ENCODE assay signal across 8 cellular contexts in genomic region chr2:3379339-3379646, GRCh38. TPM values are rescaled to one million over a fixed set of nuclear protein-coding genes. Genes with fewer than 3 reads are reported as not detected.
DNase-seq lines count a peak whose midpoint lies in the region; ATAC-seq and TF ChIP-seq lines count a peak whose summit lies in the region.

No MANE protein-coding gene starts in this region.

- peak overlapping the region; percentile 95 to 98 (median 97) for H3K4me3 Mint-ChIP-seq in brain

- TF ChIP-seq CTCF in heart left ventricle (IDR thresholded peaks at IDR 0.05) (no peak), brain (conservative IDR thresholded peaks at IDR 0.05) (no peak), uterus (IDR thresholded peaks at IDR 0.05) (no peak)

- no peak for DNase-seq in heart left ventricle
- DNase-seq in left ventricle myocardium superior = no peak
- DNase-seq in mesendoderm = no peak
- DNase-seq in uterus = no peak
- no peak for DNase-seq in NCI-H446 treated with DMSO at 0.1 percent for 48 hours (lab: John Stamatoyannopoulos, UW)
- DNase-seq in G401 (ENCODE audit: low spot score) = no peak

- H3K27ac ChIP-seq in heart left ventricle (peak overlapping the region; percentile 42 to 95 (median 90)), mesendoderm (ENCODE audit: low read depth, low read length) (no peak overlapping the region), uterus (peak overlapping the region; percentile 60 to 79)

- no peak for ATAC-seq in heart left ventricle
- no peak for ATAC-seq in left ventricle myocardium superior
- no peak for ATAC-seq in GM21515 (IDR thresholded peaks at IDR 0.05; ENCODE audit: unreplicated experiment)

- peaks cover 0 to 41% (median 32%) of the 10 kb centered on the region in 12 donors for H3K4me1 ChIP-seq in heart left ventricle
- H3K4me1 ChIP-seq in mesendoderm (ENCODE audit: control insufficient read depth, low read depth, low read length) = peaks cover 3% of the 10 kb centered on the region
- H3K4me1 ChIP-seq in uterus = peaks cover 4 to 10% of the 10 kb centered on the region in 2 donors

- peaks cover 11% of the 10 kb centered on the region for H3K27me3 Mint-ChIP-seq in brain

- TF ChIP-seq POLR2A in heart left ventricle (IDR thresholded peaks at IDR 0.05) (no peak), uterus (IDR thresholded peaks at IDR 0.05) (no peak)

- peak overlapping the region; percentile 51 to 92 (median 82) for H3K4me3 ChIP-seq in heart left ventricle
- no peak overlapping the region for H3K4me3 ChIP-seq in mesendoderm (ENCODE audit: low read length)
- H3K4me3 ChIP-seq in uterus = peak overlapping the region; percentile 48 to 58

- intact Hi-C loops in heart left ventricle (cut with DNase I) = loop anchor here in 5 of 10 donors (2.0 to 10.0 kb wide), 6 partner anchors 82 to 178 kb away; partner anchors contain the start of genes RNASEH1 (in 3 of the 5) and ADI1 (in 2 of the 5)
- intact Hi-C loops in left ventricle myocardium superior (cut with micrococcal nuclease) = no loop called here
- intact Hi-C loops in uterus (cut with DNase I; ENCODE audit: low total_unique reads) = no loop called here

- peak overlapping the region; percentile 55 for H3K4me2 ChIP-seq in mesendoderm (ENCODE audit: low read length)

- in situ Hi-C loops in G401 (cut with HindIII; ENCODE audit: low sequenced_read_pairs) = no loop called here

- peaks cover 13% of the 10 kb centered on the region for H3K79me2 ChIP-seq in mesendoderm (ENCODE audit: control insufficient read depth, insufficient read depth, low read length)

- no peak overlapping the region for H2BK15ac ChIP-seq in mesendoderm (replicated peaks; ENCODE audit: low read depth)

- H3K36me3 ChIP-seq in heart left ventricle (peaks cover 0 to 28% (median 12%) of the 10 kb centered on the region in 9 donors), mesendoderm (ENCODE audit: control insufficient read depth, insufficient read depth, low read length) (peaks cover 2% of the 10 kb centered on the region), uterus (no peaks in the 10 kb centered on the region)

- peaks cover 37% of the 10 kb centered on the region for H3K36me3 Mint-ChIP-seq in brain

- H3K27me3 ChIP-seq in heart left ventricle = no peaks in the 10 kb centered on the region
- H3K27me3 ChIP-seq in mesendoderm (ENCODE audit: insufficient read depth, low read length, poor library complexity) = no peaks in the 10 kb centered on the region
- H3K27me3 ChIP-seq in uterus = no peaks in the 10 kb centered on the region

- H3K9me3 ChIP-seq in heart left ventricle (no peaks in the 10 kb centered on the region), uterus (no peaks in the 10 kb centered on the region)

- H2AK5ac ChIP-seq in mesendoderm (ENCODE audit: low read length) = no peak overlapping the region

- no peak overlapping the region for H2BK120ac ChIP-seq in mesendoderm (ENCODE audit: low read depth, low read length)

- no peak overlapping the region for H3K23ac ChIP-seq in mesendoderm (ENCODE audit: low read length)

- no peak overlapping the region for H4K5ac ChIP-seq in mesendoderm (ENCODE audit: low read length)

- peak overlapping the region; percentile 88 to 99 (median 98) for H3K27ac Mint-ChIP-seq in brain

- H3K56ac ChIP-seq in mesendoderm (ENCODE audit: low read length) = peak overlapping the region; percentile 77

- H3K4ac ChIP-seq in mesendoderm (ENCODE audit: low read depth, low read length) = no peak overlapping the region

- peak overlapping the region; percentile 66 for H3K18ac ChIP-seq in mesendoderm (ENCODE audit: low read length)

- peaks cover 0 to 6% (median 0%) of the 10 kb centered on the region in 5 experiments for H3K9me3 Mint-ChIP-seq in brain

- H3K79me1 ChIP-seq in mesendoderm (ENCODE audit: low read length) = peaks cover 13% of the 10 kb centered on the region

- H3K9ac ChIP-seq in mesendoderm (ENCODE audit: low read length) = peak overlapping the region; percentile 56

- no peak overlapping the region for H4K8ac ChIP-seq in mesendoderm (ENCODE audit: low read depth, low read length)

- 6 to 13% (median 7%) methylated on average over 7 to 8 of the region's 8 CpGs for whole genome bisulfite sequencing in heart left ventricle, 4 donors
- WGBS in mesendoderm (ENCODE audit: extremely low coverage, insufficient coverage, low lambda C conversion rate) = no CpG with 5 or more reads among the region's 8 CpGs

- no peak overlapping the region for H2BK5ac ChIP-seq in mesendoderm (ENCODE audit: low read length)

- peaks cover 67% of the 10 kb centered on the region for H3K4me1 Mint-ChIP-seq in brain

RNA-seq across cellular contexts. Expression of gene TRAPPC12, which starts 0.2 kb away (rescaled TPM):
- 100 to 1,000 TPM in 2 of 9 donors, 10 to 100 TPM in 7; 72.3 to 111 (median 88.2) TPM for total RNA-seq in heart left ventricle
- 100 to 1,000 TPM in 1 of 2 donors, 10 to 100 TPM in 1; 70.3 to 142 TPM for polyA plus RNA-seq in heart left ventricle
- total RNA-seq in left ventricle myocardium superior = 105 TPM
- polyA plus RNA-seq in brain (ENCODE audit: insufficient read depth, low read depth, low replicate concordance) = 79.4 TPM
- polyA plus RNA-seq in mesendoderm (2013, experiment 1 of 2) = 38.6 TPM
- 40.7 TPM for polyA plus RNA-seq in mesendoderm (2013, experiment 2 of 2)
- 100 to 1,000 TPM in 1 of 4 donors, 10 to 100 TPM in 3; 15.6 to 149 (median 66.5) TPM for total RNA-seq in uterus
- 42.2 and 54.2 TPM in 2 replicates for total RNA-seq in G401 (2014; rRNA removed; shearing (Covaris generic))

RNA-seq across cellular contexts. Expression of gene EIPR1, which starts 1.7 kb away (rescaled TPM):
- total RNA-seq in heart left ventricle (10 to 100 TPM in 8 of 9 donors, 1 to 10 TPM in 1; 8.4 to 20.6 (median 13.3) TPM), left ventricle myocardium superior (9.6 TPM), uterus (10 to 100 TPM in 3 of 4 donors, under 1 TPM in 1; 0.59 to 28.9 (median 20.4) TPM)
- polyA plus RNA-seq in heart left ventricle (10 to 100 TPM in 1 of 2 donors, 1 to 10 TPM in 1; 7.9 to 26.1 TPM), brain (ENCODE audit: insufficient read depth, low read depth, low replicate concordance) (47.6 TPM)
- polyA plus RNA-seq in mesendoderm (2013, experiment 1 of 2) = 14.6 TPM
- polyA plus RNA-seq in mesendoderm (2013, experiment 2 of 2) = 16.5 TPM
- total RNA-seq in G401 (2014; rRNA removed; shearing (Covaris generic)) = 54.5 and 69.5 TPM in 2 replicates
